12 cellular contexts compared by ENCODE assay signal in the genomic region with DNA sequence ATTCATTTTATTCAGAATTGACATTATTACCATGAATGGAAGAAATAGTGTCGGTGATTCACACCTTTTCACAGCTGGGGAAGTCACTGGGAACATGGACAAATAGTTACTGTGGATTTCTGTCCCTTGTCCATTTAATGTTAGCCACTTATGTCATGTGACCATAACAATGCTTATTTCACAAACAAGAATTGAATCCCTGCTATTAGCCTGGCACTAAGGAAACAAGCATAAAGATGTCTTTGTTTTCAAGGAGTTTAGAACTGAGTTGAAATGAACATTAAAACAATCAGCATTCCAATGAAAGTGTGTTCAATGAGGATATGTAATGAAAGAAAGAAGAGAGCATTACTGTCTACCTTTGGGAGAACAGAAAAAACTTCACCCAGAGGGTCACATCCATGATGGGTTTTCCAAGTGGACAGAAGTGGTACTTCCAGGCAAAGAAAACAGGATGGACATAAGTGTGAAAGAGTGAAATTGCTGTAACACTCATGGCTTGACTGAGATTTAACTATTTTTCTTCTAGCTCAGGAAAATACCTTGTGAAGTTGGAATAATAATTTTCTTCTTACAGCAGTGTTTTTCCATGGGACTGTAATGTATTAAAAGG.
DNase-seq lines count a peak whose midpoint lies in the region; ATAC-seq and TF ChIP-seq lines count a peak whose summit lies in the region.
"Had no signal": no experiment of that assay in that cellular context is flagged by ENCODE, and none has a peak within 500 bp of the region (broad histone marks: within the 10 kb centered on the region; RNA-seq: fewer than 3 reads in every experiment).

No MANE protein-coding gene starts in this region.

- H2AK5ac ChIP-seq in mesenchymal stem cell (ENCODE audit: low read length, severe bottlenecking), result no peak overlapping the region

- no peak overlapping the region for H2AFZ ChIP-seq in mesenchymal stem cell (ENCODE audit: low read depth, low read length)

- in situ Hi-C loops in brain microvascular endothelial cell (cut with HindIII; ENCODE audit: low pct_ligation_motif_present, low sequenced_read_pairs), result no loop called here

- no peak overlapping the region for H2BK5ac ChIP-seq in mesenchymal stem cell (ENCODE audit: low read depth, low read length, poor library complexity, severe bottlenecking)

- H3K4me3 Mint-ChIP-seq in activated naive CD4-positive, alpha-beta T cell treated with anti-CD3 and anti-CD28 coated beads for 36 hours, result no peak overlapping the region
- no peak overlapping the region for H3K4me3 Mint-ChIP-seq in activated T-cell treated with anti-CD3 and anti-CD28 coated beads, Interleukin-2, amount 50 U/mL, for 72 hours
- H3K4me3 Mint-ChIP-seq: IgD-negative memory B cell had no signal

- H3K18ac ChIP-seq in mesenchymal stem cell (ENCODE audit: low read depth in 1 of 2, low read length in 2 of 2), result no peak overlapping the region

- H2BK12ac ChIP-seq in mesenchymal stem cell (ENCODE audit: low read length in 2 of 2), result no peak overlapping the region

- H3K14ac ChIP-seq in mesenchymal stem cell (ENCODE audit: low read length in 2 of 2), result no peak overlapping the region

- H3K23ac ChIP-seq in mesenchymal stem cell (ENCODE audit: low read length in 2 of 2), result no peak overlapping the region

- H3K4me3 ChIP-seq in left ventricle myocardium inferior (no peak overlapping the region), brain microvascular endothelial cell (ENCODE audit: low read depth, low read length) (no peak overlapping the region), mesenchymal stem cell (ENCODE audit: insufficient read depth in 1 of 2, low read depth in 1 of 2, low read length in 2 of 2) (no peak overlapping the region)
- H3K4me3 ChIP-seq: heart left ventricle had no signal

- peak; percentile 15 for TF ChIP-seq CTCF in left ventricle myocardium inferior (IDR thresholded peaks at IDR 0.05; ENCODE audit: borderline replicate concordance)
- TF ChIP-seq CTCF in brain microvascular endothelial cell (IDR thresholded peaks at IDR 0.05; ENCODE audit: low read depth, low read length, missing control alignments), result peak; percentile 48

- no peak for ATAC-seq in HG02970 (IDR thresholded peaks at IDR 0.05; ENCODE audit: low FRiP score, unreplicated experiment)
- ATAC-seq in activated T-cell treated with anti-CD3 and anti-CD28 coated beads, Interleukin-2, amount 50 U/mL, for 72 hours (replicated peaks in 1 of 2), result no peak
- ATAC-seq: heart left ventricle had no signal

- DNase-seq in left ventricle myocardium inferior, result no peak
- no peak for DNase-seq in cardiac septum (ENCODE audit: low spot score)
- DNase-seq in brain microvascular endothelial cell, result no peak
- no peak for DNase-seq in mesenchymal stem cell
- DNase-seq in iPS-NIHi7 (ENCODE audit: extremely low spot score), result no peak
- no peak for DNase-seq in activated naive CD4-positive, alpha-beta T cell treated with anti-CD3 and anti-CD28 coated beads for 36 hours
- no peak for DNase-seq in activated T-cell treated with anti-CD3 and anti-CD28 coated beads, Interleukin-2, amount 50 U/mL, for 72 hours
- DNase-seq: activated naive CD4-positive, alpha-beta T cell; heart left ventricle; NCI-H1105 had no signal

- H3K27ac Mint-ChIP-seq in activated naive CD4-positive, alpha-beta T cell treated with anti-CD3 and anti-CD28 coated beads for 36 hours, result no peak overlapping the region
- H3K27ac Mint-ChIP-seq in activated T-cell treated with anti-CD3 and anti-CD28 coated beads, Interleukin-2, amount 50 U/mL, for 72 hours, result no peak overlapping the region
- H3K27ac Mint-ChIP-seq: IgD-negative memory B cell had no signal

- H3K36me3 Mint-ChIP-seq in activated naive CD4-positive, alpha-beta T cell treated with anti-CD3 and anti-CD28 coated beads for 36 hours (ENCODE audit: low read depth), result no peaks in the 10 kb centered on the region
- no peaks in the 10 kb centered on the region for H3K36me3 Mint-ChIP-seq in activated T-cell treated with anti-CD3 and anti-CD28 coated beads, Interleukin-2, amount 50 U/mL, for 72 hours (ENCODE audit: insufficient read depth in 2 of 2)
- H3K36me3 Mint-ChIP-seq: IgD-negative memory B cell had no signal

- H4K91ac ChIP-seq in mesenchymal stem cell (ENCODE audit: low read length), result no peak overlapping the region

- H2BK120ac ChIP-seq in mesenchymal stem cell (ENCODE audit: low read depth, low read length), result no peak overlapping the region

- H4K8ac ChIP-seq in mesenchymal stem cell (ENCODE audit: low read length), result no peak overlapping the region

- intact Hi-C loops in left ventricle myocardium inferior (cut with micrococcal nuclease) (no loop called here), cardiac septum (cut with DNase I) (no loop called here)
- intact Hi-C loops in activated naive CD4-positive, alpha-beta T cell treated with anti-CD3 and anti-CD28 coated beads for 36 hours (cut with micrococcal nuclease), result no loop called here

- no peaks in the 10 kb centered on the region for H3K36me3 ChIP-seq in left ventricle myocardium inferior
- no peaks in the 10 kb centered on the region for H3K36me3 ChIP-seq in brain microvascular endothelial cell (replicated peaks)
- H3K36me3 ChIP-seq in mesenchymal stem cell (ENCODE audit: control insufficient read depth in 1 of 2, insufficient read depth in 2 of 2, low read depth in 1 of 2, low read length in 2 of 2), result no peaks in the 10 kb centered on the region
- H3K36me3 ChIP-seq: heart left ventricle had no signal

- H3K27me3 ChIP-seq in left ventricle myocardium inferior (ENCODE audit: low read depth), result peaks cover 1% of the 10 kb centered on the region
- no peaks in the 10 kb centered on the region for H3K27me3 ChIP-seq in brain microvascular endothelial cell (replicated peaks)
- no peaks in the 10 kb centered on the region for H3K27me3 ChIP-seq in mesenchymal stem cell (ENCODE audit: control insufficient read depth in 1 of 2, insufficient read depth in 1 of 2, low read length in 2 of 2)

- no peaks in the 10 kb centered on the region for H3K4me1 Mint-ChIP-seq in activated naive CD4-positive, alpha-beta T cell treated with anti-CD3 and anti-CD28 coated beads for 36 hours (ENCODE audit: low read depth)
- no peaks in the 10 kb centered on the region for H3K4me1 Mint-ChIP-seq in activated T-cell treated with anti-CD3 and anti-CD28 coated beads, Interleukin-2, amount 50 U/mL, for 72 hours (ENCODE audit: low read depth)
- H3K4me1 Mint-ChIP-seq: IgD-negative memory B cell had no signal

- H3K9me3 Mint-ChIP-seq in activated naive CD4-positive, alpha-beta T cell treated with anti-CD3 and anti-CD28 coated beads for 36 hours, result no peaks in the 10 kb centered on the region
- H3K9me3 Mint-ChIP-seq in activated T-cell treated with anti-CD3 and anti-CD28 coated beads, Interleukin-2, amount 50 U/mL, for 72 hours, result no peaks in the 10 kb centered on the region
- H3K9me3 Mint-ChIP-seq: IgD-negative memory B cell had no signal

- no peak overlapping the region for H3K9ac ChIP-seq in mesenchymal stem cell (ENCODE audit: low read length)

- no peak overlapping the region for H2BK15ac ChIP-seq in mesenchymal stem cell (ENCODE audit: low read depth, poor library complexity, severe bottlenecking)

- CTCF ChIA-PET in activated naive CD4-positive, alpha-beta T cell treated with anti-CD3 and anti-CD28 coated beads for 36 hours (lab: Charles Lee), result interaction anchor here (0.6 kb wide), 1 partner anchor 393 kb away, joined by 3 read pairs; no protein-coding TSS in a partner anchor

- no peaks in the 10 kb centered on the region for H3K9me3 ChIP-seq in left ventricle myocardium inferior (replicated peaks)
- H3K9me3 ChIP-seq in mesenchymal stem cell (ENCODE audit: control insufficient read depth, low read length), result no peaks in the 10 kb centered on the region
- H3K9me3 ChIP-seq: heart left ventricle had no signal

- H3K27ac ChIP-seq in left ventricle myocardium inferior (replicated peaks) (no peak overlapping the region), brain microvascular endothelial cell (no peak overlapping the region), mesenchymal stem cell (ENCODE audit: low read length, poor library complexity, severe bottlenecking) (peak overlapping the region; percentile 29)
- H3K27ac ChIP-seq: heart left ventricle had no signal

- H3K79me1 ChIP-seq in mesenchymal stem cell (replicated peaks; ENCODE audit: low read length, poor library complexity, severe bottlenecking), result no peaks in the 10 kb centered on the region

- peaks cover 2% of the 10 kb centered on the region for H3K27me3 Mint-ChIP-seq in activated naive CD4-positive, alpha-beta T cell treated with anti-CD3 and anti-CD28 coated beads for 36 hours (ENCODE audit: low read depth)
- no peaks in the 10 kb centered on the region for H3K27me3 Mint-ChIP-seq in activated T-cell treated with anti-CD3 and anti-CD28 coated beads, Interleukin-2, amount 50 U/mL, for 72 hours (ENCODE audit: low read depth)

- H3K4me1 ChIP-seq in left ventricle myocardium inferior (no peaks in the 10 kb centered on the region), mesenchymal stem cell (ENCODE audit: control insufficient read depth, insufficient read depth, low read depth, low read length) (peaks cover 2% of the 10 kb centered on the region)
- H3K4me1 ChIP-seq: heart left ventricle had no signal

- H3K4me2 ChIP-seq in mesenchymal stem cell (ENCODE audit: low read length, poor library complexity, severe bottlenecking), result no peak overlapping the region

- no peak overlapping the region for H3K4ac ChIP-seq in mesenchymal stem cell (ENCODE audit: low read depth in 1 of 2, low read length in 2 of 2)

- 83% methylated on average over 1 of the region's 1 CpG for WGBS in mesenchymal stem cell
